2 cellular contexts compared by ENCODE assay signal in genomic region chr1:216015116-216015515, GRCh38.
TF ChIP-seq lines count a peak whose summit lies in the region.

No MANE protein-coding gene starts in this region.

TF ChIP-seq in IMR-90, 13 proteins besides CTCF, POLR2A, EP300 and RAD21:
- TF ChIP-seq MAFK (IDR thresholded peaks at IDR 0.05; ENCODE audit: low read depth, low read length) (peak; percentile 92), NFE2L2 (IDR thresholded peaks at IDR 0.05; ENCODE audit: low read depth, low read length) (no peak)
TF ChIP-seq in IMR-90: peak in this region for 1.

TF ChIP-seq in H1, 55 proteins besides CTCF, POLR2A, EP300 and RAD21:
- TF ChIP-seq NRF1 (IDR thresholded peaks at IDR 0.05; ENCODE audit: low read depth, low read length) (no peak), RBBP5 (IDR thresholded peaks at IDR 0.05; ENCODE audit: borderline replicate concordance, low read depth, low read length) (no peak), HDAC6 (IDR thresholded peaks at IDR 0.05; ENCODE audit: low read depth, low read length) (no peak), MAX (IDR thresholded peaks at IDR 0.05) (no peak), MAFK (IDR thresholded peaks at IDR 0.05; ENCODE audit: low read depth, low read length) (peak; percentile 70), CHD7 (IDR thresholded peaks at IDR 0.05; ENCODE audit: insufficient replicate concordance, low read length) (no peak), YY1 (IDR thresholded peaks at IDR 0.05; ENCODE audit: low read depth, low read length) (no peak)
